In the genomic region with DNA sequence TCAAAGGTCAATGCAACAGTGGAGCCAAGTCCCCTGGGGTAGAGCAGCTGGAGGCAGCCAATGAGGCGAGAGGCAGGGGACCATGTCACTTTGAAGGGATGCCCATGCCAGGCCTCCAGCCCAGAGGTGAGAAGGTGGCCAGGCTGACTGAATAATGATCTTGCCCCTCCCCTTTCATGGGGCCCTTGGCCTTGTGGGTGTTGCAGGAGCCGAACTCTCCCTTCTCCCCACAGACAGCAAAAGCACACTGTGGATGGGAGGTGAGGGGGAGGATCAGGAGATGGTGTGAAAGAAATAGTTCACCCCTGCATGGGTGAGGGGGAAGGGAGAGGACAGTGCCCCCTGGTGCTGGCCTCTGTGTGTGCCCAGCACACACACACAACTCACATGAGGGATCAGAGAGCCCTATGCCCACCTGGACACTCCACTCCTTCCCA, we compare ENCODE assay signal across 9 cellular contexts. TPM values are rescaled to one million over a fixed set of nuclear protein-coding genes. Genes with fewer than 3 reads are reported as not detected.
DNase-seq lines count a peak whose midpoint lies in the region; ATAC-seq and TF ChIP-seq lines count a peak whose summit lies in the region.
"Had no signal": no experiment of that assay in that cellular context is flagged by ENCODE, and none has a peak within 500 bp of the region (broad histone marks: within the 10 kb centered on the region; RNA-seq: fewer than 3 reads in every experiment).

No MANE protein-coding gene starts in this region.

- peak overlapping the region; percentile 53; the same call in 1 of the 2 replicates for H3K4me3 ChIP-seq in OCI-LY3 (ENCODE audit: low read length)
- H3K4me3 ChIP-seq in brain microvascular endothelial cell (ENCODE audit: low read depth, low read length): no peak overlapping the region
- no peak overlapping the region for H3K4me3 ChIP-seq in tibial nerve

- TF ChIP-seq POLR2A in tibial nerve (IDR thresholded peaks at IDR 0.05): no peak

- no peaks in the 10 kb centered on the region for H3K9me3 Mint-ChIP-seq in progenitor cell of endocrine pancreas (ENCODE audit: low read depth)

- intact Hi-C loops in posterior cingulate gyrus (cut with DNase I): loop anchor here (2.0 kb wide), 1 partner anchor 24 kb away; no protein-coding TSS in a partner anchor

- TF ChIP-seq CTCF in OCI-LY3 (IDR thresholded peaks at IDR 0.05; ENCODE audit: low read depth, low read length) (peak; percentile 44), brain microvascular endothelial cell (IDR thresholded peaks at IDR 0.05; ENCODE audit: low read depth, low read length, missing control alignments) (peak; percentile 66), progenitor cell of endocrine pancreas (IDR thresholded peaks at IDR 0.05; ENCODE audit: unreplicated experiment) (peak; percentile 28), tibial nerve (IDR thresholded peaks at IDR 0.05) (peak in 1 of 5 experiments; percentile 8)

- no peak overlapping the region for H3K27ac Mint-ChIP-seq in progenitor cell of endocrine pancreas

- peaks cover 32% of the 10 kb centered on the region; the same call in 1 of the 2 replicates for H4K20me1 ChIP-seq in OCI-LY3 (ENCODE audit: insufficient read depth, low read length)

- TF ChIP-seq EP300 in tibial nerve (IDR thresholded peaks at IDR 0.05): no peak

- H3K27me3 Mint-ChIP-seq in progenitor cell of endocrine pancreas: peaks cover 90% of the 10 kb centered on the region

- ATAC-seq in HG03378 (IDR thresholded peaks at IDR 0.05; ENCODE audit: unreplicated experiment): no peak

- no peaks in the 10 kb centered on the region for H3K36me3 Mint-ChIP-seq in progenitor cell of endocrine pancreas (ENCODE audit: insufficient read depth)

- peaks cover 91% of the 10 kb centered on the region for H3K4me1 ChIP-seq in OCI-LY3 (ENCODE audit: low read length)
- H3K4me1 ChIP-seq in tibial nerve: peaks cover 0 to 12% (median 6%) of the 10 kb centered on the region in 4 donors

- peaks cover 90% of the 10 kb centered on the region for H3K27me3 ChIP-seq in OCI-LY3 (ENCODE audit: low read depth, low read length)
- H3K27me3 ChIP-seq in brain microvascular endothelial cell (replicated peaks): peaks cover 88% of the 10 kb centered on the region
- H3K27me3 ChIP-seq in tibial nerve: peaks cover 0 to 51% of the 10 kb centered on the region in 2 donors

- peak overlapping the region; percentile 83 for H3K4me2 ChIP-seq in OCI-LY3 (ENCODE audit: low read length)

- in situ Hi-C loops in brain microvascular endothelial cell (cut with HindIII; ENCODE audit: low pct_ligation_motif_present, low sequenced_read_pairs): no loop called here

- no peak overlapping the region for H3K4me3 Mint-ChIP-seq in progenitor cell of endocrine pancreas (ENCODE audit: low read depth)

- H3K79me2 ChIP-seq in OCI-LY3 (ENCODE audit: low read length): no peaks in the 10 kb centered on the region

- no peaks in the 10 kb centered on the region for H3K4me1 Mint-ChIP-seq in progenitor cell of endocrine pancreas (ENCODE audit: low read depth)

- H3K9me3 ChIP-seq in OCI-LY3 (ENCODE audit: insufficient read depth, low read length) (no peaks in the 10 kb centered on the region), tibial nerve (no peaks in the 10 kb centered on the region)

- H2AFZ ChIP-seq in OCI-LY3 (ENCODE audit: low read depth, low read length): no peak overlapping the region

- DNase-seq in DMS 273 (lab: John Stamatoyannopoulos, UW; ENCODE audit: unreplicated experiment) (peak; percentile 37), DMS 273 treated with DMSO at 0.1 percent for 48 hours (lab: John Stamatoyannopoulos, UW) (no peak), brain microvascular endothelial cell (no peak), progenitor cell of endocrine pancreas (ENCODE audit: low spot score, unreplicated experiment) (no peak), posterior cingulate gyrus (no peak), tibial nerve (ENCODE audit: low spot score in 2 of 2) (no peak)
- DNase-seq: NCI-H526 treated with DMSO at 0.1 percent for 48 hours had no signal

- H3K27ac ChIP-seq in OCI-LY3 (ENCODE audit: low read length) (no peak overlapping the region), brain microvascular endothelial cell (no peak overlapping the region), tibial nerve (no peak overlapping the region)

- 40 to 63% methylated on average over 2 of the region's 2 CpGs for WGBS in tibial nerve, 2 donors

- H3K36me3 ChIP-seq in OCI-LY3 (replicated peaks; ENCODE audit: low read depth, low read length) (no peaks in the 10 kb centered on the region), brain microvascular endothelial cell (replicated peaks) (no peaks in the 10 kb centered on the region), tibial nerve (no peaks in the 10 kb centered on the region)

- no peak overlapping the region for H3K9ac ChIP-seq in OCI-LY3 (ENCODE audit: low read length)

RNA-seq across cellular contexts. Expression of a gene that starts 15.8 kb away (rescaled TPM):
- total RNA-seq in progenitor cell of endocrine pancreas: not detected in 2 replicates
- total RNA-seq in tibial nerve: 1 to 10 TPM in 3 of 4 donors, not detected in 1; 1.9 to 3.3 (median 2.1) TPM

RNA-seq across cellular contexts. Expression of a gene that starts 23.3 kb away (rescaled TPM):
- total RNA-seq in progenitor cell of endocrine pancreas: 21.7 and 23.2 TPM in 2 replicates
- 10 to 100 TPM in 2 of 4 donors, 1 to 10 TPM in 2; 6.3 to 24.6 (median 9.8) TPM for total RNA-seq in tibial nerve
